14 cellular contexts compared by ENCODE assay signal in the genomic region with DNA sequence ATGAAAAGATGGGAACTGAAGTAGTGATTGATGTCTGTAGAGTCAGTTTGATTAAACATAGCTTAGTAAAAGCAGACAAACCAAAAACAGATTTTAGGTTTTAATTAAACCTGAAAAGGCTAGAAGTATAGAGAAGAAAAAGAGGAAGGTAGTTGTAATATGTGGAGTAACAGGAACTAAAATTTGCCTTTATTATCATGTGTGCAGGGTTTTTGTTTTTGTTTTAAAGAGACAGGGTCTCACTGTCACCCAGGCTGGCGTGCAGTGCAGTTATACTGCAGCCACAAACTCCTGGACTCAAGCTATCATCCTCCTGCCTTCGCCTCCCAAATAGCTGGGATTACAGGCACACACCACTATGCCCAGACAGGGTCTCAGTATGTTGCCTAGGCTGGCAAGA. TPM values are rescaled to one million over a fixed set of nuclear protein-coding genes. Genes with fewer than 3 reads are reported as not detected.
DNase-seq lines count a peak whose midpoint lies in the region; ATAC-seq and TF ChIP-seq lines count a peak whose summit lies in the region.
"Had no signal": no experiment of that assay in that cellular context is flagged by ENCODE, and none has a peak within 500 bp of the region (broad histone marks: within the 10 kb centered on the region; RNA-seq: fewer than 3 reads in every experiment).

No MANE protein-coding gene starts in this region.

- H4K20me1 ChIP-seq in Karpas-422 (ENCODE audit: insufficient read depth, low read depth, low read length) = no peaks in the 10 kb centered on the region

- H2AFZ ChIP-seq in Karpas-422 (ENCODE audit: low read length) = no peak overlapping the region

- H3K79me2 ChIP-seq in Karpas-422 (ENCODE audit: low read length) = peaks cover 68% of the 10 kb centered on the region

- no peaks in the 10 kb centered on the region for H3K9me3 ChIP-seq in Karpas-422 (ENCODE audit: low read length)
- H3K9me3 ChIP-seq in T-helper 17 cell (ENCODE audit: control insufficient read depth, low read length, poor library complexity, severe bottlenecking) = no peaks in the 10 kb centered on the region

- H3K4me1 Mint-ChIP-seq in T-helper 17 cell (peaks cover 19% of the 10 kb centered on the region), natural killer cell (peaks cover 26 to 30% of the 10 kb centered on the region in 2 donors)

- peak overlapping the region; percentile 27; the same call in 1 of the 2 replicates for H3K9ac ChIP-seq in Karpas-422 (ENCODE audit: low read length)

- H3K36me3 ChIP-seq in Karpas-422 (ENCODE audit: insufficient read depth, low read length) = peaks cover 41% of the 10 kb centered on the region

- peak overlapping the region; percentile 86 for H3K27ac Mint-ChIP-seq in T-helper 17 cell
- peak overlapping the region; percentile 3 to 8 for H3K27ac Mint-ChIP-seq in natural killer cell
- H3K27ac Mint-ChIP-seq: endodermal cell had no signal

- H3K27me3 Mint-ChIP-seq in T-helper 17 cell (no peaks in the 10 kb centered on the region), natural killer cell (ENCODE audit: low read depth in 2 of 2) (no peaks in the 10 kb centered on the region)

- H3K4me1 ChIP-seq in Karpas-422 (ENCODE audit: low read length) = peaks cover 54% of the 10 kb centered on the region

- DNase-seq in NOMO-1 (lab: John Stamatoyannopoulos, UW; ENCODE audit: unreplicated experiment in 2 of 2) (peak; percentile 41 to 84), NOMO-1 treated with dmso at 0.1 percent for 144 hours (lab: John Stamatoyannopoulos, UW; ENCODE audit: unreplicated experiment) (no peak), Karpas-422 (peak; percentile 63), T-helper 17 cell (no peak), natural killer cell (no peak), NCI-H748 treated with DMSO at 0.1 percent for 48 hours (lab: John Stamatoyannopoulos, UW) (no peak)
- no peak for DNase-seq in activated CD4-positive, CD25-positive, alpha-beta regulatory T cell treated with anti-CD3 and anti-CD28 coated beads, Interleukin-2, amount 50 U/mL, for 72 hours
- no peak for DNase-seq in stimulated activated CD4-positive, alpha-beta T cell treated with anti-CD3 and anti-CD28 coated beads, Interleukin-2, amount 100 ng/mL, for 48 hours
- DNase-seq: endodermal cell, NCI-H1930, posterior cingulate gyrus had no signal

- H3K4me3 Mint-ChIP-seq in T-helper 17 cell (no peak overlapping the region), natural killer cell (no peak overlapping the region)
- H3K4me3 Mint-ChIP-seq: endodermal cell had no signal

- ATAC-seq in T-helper 17 cell = no peak
- ATAC-seq in natural killer cell = no peak
- ATAC-seq: activated naive CD4-positive, alpha-beta T cell treated with anti-CD3 and anti-CD28 coated beads, Interleukin-2, amount 50 U/mL, for 72 hours; left lobe of liver had no signal

- peaks cover 3% of the 10 kb centered on the region for H3K36me3 Mint-ChIP-seq in T-helper 17 cell (ENCODE audit: low read depth)
- H3K36me3 Mint-ChIP-seq in natural killer cell = no peaks in the 10 kb centered on the region

- H3K9me2 ChIP-seq in Karpas-422 (replicated peaks; ENCODE audit: insufficient read depth, low read length) = no peaks in the 10 kb centered on the region

- TF ChIP-seq CTCF in natural killer cell (IDR thresholded peaks at IDR 0.05) = no peak

- H3K27me3 ChIP-seq in Karpas-422 (ENCODE audit: low read length) = no peaks in the 10 kb centered on the region

- peak overlapping the region; percentile 82 for H3K27ac ChIP-seq in Karpas-422 (ENCODE audit: low read length)
- H3K27ac ChIP-seq: 22Rv1 had no signal

- H3K4me3 ChIP-seq in Karpas-422 (ENCODE audit: low read length) = peak overlapping the region; percentile 0; the same call in 1 of the 2 replicates

- intact Hi-C loops in natural killer cell (cut with micrococcal nuclease) = no loop called here

- no peaks in the 10 kb centered on the region for H3K9me3 Mint-ChIP-seq in natural killer cell
- H3K9me3 Mint-ChIP-seq: activated naive CD4-positive, alpha-beta T cell treated with anti-CD3 and anti-CD28 coated beads, Interleukin-2, amount 50 U/mL, for 72 hours; endodermal cell had no signal

- peak overlapping the region; percentile 36 for H3K4me2 ChIP-seq in Karpas-422 (ENCODE audit: low read depth, low read length, poor library complexity, severe bottlenecking)

RNA-seq across cellular contexts. Expression of a gene that starts 6.0 kb away (rescaled TPM):
- 22.6 and 51.0 TPM in 2 replicates for total RNA-seq in Karpas-422 (2014; rRNA removed; shearing (Covaris generic); ENCODE audit: low replicate concordance)
- total RNA-seq in T-helper 17 cell (10 to 100 TPM; 65.1 to 87.6 TPM), natural killer cell (10 to 100 TPM; 55.6 to 63.9 (median 59.5) TPM)

RNA-seq across cellular contexts. Expression of a gene that starts 10.5 kb away (rescaled TPM):
- total RNA-seq in Karpas-422 (2014; rRNA removed; shearing (Covaris generic); ENCODE audit: low replicate concordance) = 39.0 and 67.3 TPM in 2 replicates
- total RNA-seq in T-helper 17 cell = 10 to 100 TPM; 64.0 to 70.9 TPM
- total RNA-seq in natural killer cell = 10 to 100 TPM; 68.6 to 74.2 (median 71.7) TPM

Comparison
In these comparisons a context has a peak if more than half of its experiments do, and no peak if none do; other contexts are left out.
1. DNase-seq: peak in NOMO-1 (2 of 2) and Karpas-422 (single experiment); none in NOMO-1 treated with dmso at 0.1 percent for 144 hours (single experiment), T-helper 17 cell (0 of 3), natural killer cell (single experiment), NCI-H748 treated with DMSO at 0.1 percent for 48 hours (single experiment), activated CD4-positive, CD25-positive, alpha-beta regulatory T cell treated with anti-CD3 and anti-CD28 coated beads, Interleukin-2, amount 50 U/mL, for 72 hours (single experiment) and stimulated activated CD4-positive, alpha-beta T cell treated with anti-CD3 and anti-CD28 coated beads, Interleukin-2, amount 100 ng/mL, for 48 hours (0 of 2).